ENCODE assay signal across 1 cellular context in the genomic region with DNA sequence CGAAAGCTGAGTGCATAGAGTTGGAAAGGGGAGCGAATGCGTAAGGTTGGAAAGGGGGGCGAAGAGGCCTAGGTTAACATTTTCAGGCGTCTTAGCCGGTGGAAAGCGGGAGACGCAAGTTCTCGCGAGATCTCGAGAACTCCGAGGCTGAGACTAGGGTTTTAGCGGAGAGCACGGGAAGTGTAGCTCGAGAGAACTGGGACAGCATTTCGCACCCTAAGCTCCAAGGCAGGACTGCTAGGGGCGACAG.
A peak's percentile ranks its signal among the peaks of the same experiment; 100 is the strongest.
TF ChIP-seq lines count a peak whose summit lies in the region.

No MANE protein-coding gene starts in this region.

TF ChIP-seq in K562, 482 proteins besides CTCF, POLR2A, EP300 and RAD21 (continued from another document and continues in another):
- TF ChIP-seq FOS (IDR thresholded peaks at IDR 0.05; ENCODE audit: extremely low read depth, insufficient read length) (no peak), TOE1 (IDR thresholded peaks at IDR 0.05; ENCODE audit: borderline replicate concordance) (no peak; the same call in 1 of the 2 replicates), TOE1 (CRISPR knock-in tag; IDR thresholded peaks at IDR 0.05; ENCODE audit: borderline replicate concordance, low read depth) (no peak), PHF20 (IDR thresholded peaks at IDR 0.05; ENCODE audit: partially characterized antibody) (no peak), ARNT (IDR thresholded peaks at IDR 0.05) (no peak; a peak in 1 of 4 replicates), L3MBTL2 (IDR thresholded peaks at IDR 0.05) (peak; percentile 86), ZNF586 (CRISPR knock-in tag; conservative IDR thresholded peaks at IDR 0.05) (no peak), ZNF699 (CRISPR knock-in tag; IDR thresholded peaks at IDR 0.05; ENCODE audit: insufficient replicate concordance) (no peak), MYNN (IDR thresholded peaks at IDR 0.05) (no peak), MYNN (CRISPR knock-in tag; IDR thresholded peaks at IDR 0.05) (no peak), CEBPB (tag; IDR thresholded peaks at IDR 0.05) (no peak), ZNF124 (CRISPR knock-in tag; IDR thresholded peaks at IDR 0.05) (no peak), ZNF316 (IDR thresholded peaks at IDR 0.05) (no peak), TEAD2 (tag; IDR thresholded peaks at IDR 0.05) (no peak), ZNF140 (CRISPR knock-in tag; IDR thresholded peaks at IDR 0.05) (no peak), ARHGAP35 (IDR thresholded peaks at IDR 0.05; ENCODE audit: partially characterized antibody) (peak; percentile 90), HDAC6 (IDR thresholded peaks at IDR 0.05; ENCODE audit: low read depth, low read length) (no peak), ZC3H11A (IDR thresholded peaks at IDR 0.05; ENCODE audit: low read depth, low read length) (no peak), ZBTB1 (CRISPR knock-in tag; IDR thresholded peaks at IDR 0.05; ENCODE audit: borderline replicate concordance, low read depth) (no peak), ZFPM2 (CRISPR knock-in tag; IDR thresholded peaks at IDR 0.05) (no peak), KLF16 (IDR thresholded peaks at IDR 0.05) (no peak), HDAC1 (IDR thresholded peaks at IDR 0.05) (no peak), PPARD (CRISPR knock-in tag; IDR thresholded peaks at IDR 0.05) (no peak), ZSCAN32 (CRISPR knock-in tag; IDR thresholded peaks at IDR 0.05) (no peak), NR2C2 (CRISPR knock-in tag; IDR thresholded peaks at IDR 0.05) (no peak), NR2C2 (tag; IDR thresholded peaks at IDR 0.05) (no peak), JUN (IDR thresholded peaks at IDR 0.05; ENCODE audit: borderline replicate concordance, low read depth, low read length) (no peak), JUN (CRISPR knock-in tag; IDR thresholded peaks at IDR 0.05; ENCODE audit: borderline replicate concordance) (no peak), E2F3 (CRISPR knock-in tag; IDR thresholded peaks at IDR 0.05) (no peak), EP400 (IDR thresholded peaks at IDR 0.05) (peak; percentile 83), FOXA3 (CRISPR knock-in tag; conservative IDR thresholded peaks at IDR 0.05 in 1 of 2, IDR thresholded peaks at IDR 0.05 in 1 of 2) (no peak), SMAD4 (CRISPR knock-in tag; conservative IDR thresholded peaks at IDR 0.05) (no peak), ZNF224 (CRISPR knock-in tag; IDR thresholded peaks at IDR 0.05) (no peak)
- TF ChIP-seq, protein P1, sequence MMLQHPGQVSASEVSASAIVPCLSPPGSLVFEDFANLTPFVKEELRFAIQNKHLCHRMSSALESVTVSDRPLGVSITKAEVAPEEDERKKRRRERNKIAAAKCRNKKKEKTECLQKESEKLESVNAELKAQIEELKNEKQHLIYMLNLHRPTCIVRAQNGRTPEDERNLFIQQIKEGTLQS (IDR thresholded peaks at IDR 0.05): no peak
- TF ChIP-seq, protein P1 (CRISPR knock-in tag; conservative IDR thresholded peaks at IDR 0.05): no peak
- TF ChIP-seq, protein P2, sequence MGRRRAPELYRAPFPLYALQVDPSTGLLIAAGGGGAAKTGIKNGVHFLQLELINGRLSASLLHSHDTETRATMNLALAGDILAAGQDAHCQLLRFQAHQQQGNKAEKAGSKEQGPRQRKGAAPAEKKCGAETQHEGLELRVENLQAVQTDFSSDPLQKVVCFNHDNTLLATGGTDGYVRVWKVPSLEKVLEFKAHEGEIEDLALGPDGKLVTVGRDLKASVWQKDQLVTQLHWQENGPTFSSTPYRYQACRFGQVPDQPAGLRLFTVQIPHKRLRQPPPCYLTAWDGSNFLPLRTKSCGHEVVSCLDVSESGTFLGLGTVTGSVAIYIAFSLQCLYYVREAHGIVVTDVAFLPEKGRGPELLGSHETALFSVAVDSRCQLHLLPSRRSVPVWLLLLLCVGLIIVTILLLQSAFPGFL (CRISPR knock-in tag; IDR thresholded peaks at IDR 0.05): no peak
- TF ChIP-seq, protein P3, sequence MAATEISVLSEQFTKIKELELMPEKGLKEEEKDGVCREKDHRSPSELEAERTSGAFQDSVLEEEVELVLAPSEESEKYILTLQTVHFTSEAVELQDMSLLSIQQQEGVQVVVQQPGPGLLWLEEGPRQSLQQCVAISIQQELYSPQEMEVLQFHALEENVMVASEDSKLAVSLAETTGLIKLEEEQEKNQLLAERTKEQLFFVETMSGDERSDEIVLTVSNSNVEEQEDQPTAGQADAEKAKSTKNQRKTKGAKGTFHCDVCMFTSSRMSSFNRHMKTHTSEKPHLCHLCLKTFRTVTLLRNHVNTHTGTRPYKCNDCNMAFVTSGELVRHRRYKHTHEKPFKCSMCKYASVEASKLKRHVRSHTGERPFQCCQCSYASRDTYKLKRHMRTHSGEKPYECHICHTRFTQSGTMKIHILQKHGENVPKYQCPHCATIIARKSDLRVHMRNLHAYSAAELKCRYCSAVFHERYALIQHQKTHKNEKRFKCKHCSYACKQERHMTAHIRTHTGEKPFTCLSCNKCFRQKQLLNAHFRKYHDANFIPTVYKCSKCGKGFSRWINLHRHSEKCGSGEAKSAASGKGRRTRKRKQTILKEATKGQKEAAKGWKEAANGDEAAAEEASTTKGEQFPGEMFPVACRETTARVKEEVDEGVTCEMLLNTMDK (IDR thresholded peaks at IDR 0.05; ENCODE audit: borderline replicate concordance, insufficient read depth, low read depth, low read length, poor library complexity, severe bottlenecking): no peak
- TF ChIP-seq, protein P4, sequence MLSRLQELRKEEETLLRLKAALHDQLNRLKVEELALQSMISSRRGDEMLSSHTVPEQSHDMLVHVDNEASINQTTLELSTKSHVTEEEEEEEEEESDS (CRISPR knock-in tag; IDR thresholded peaks at IDR 0.05): no peak
- TF ChIP-seq, protein P5, sequence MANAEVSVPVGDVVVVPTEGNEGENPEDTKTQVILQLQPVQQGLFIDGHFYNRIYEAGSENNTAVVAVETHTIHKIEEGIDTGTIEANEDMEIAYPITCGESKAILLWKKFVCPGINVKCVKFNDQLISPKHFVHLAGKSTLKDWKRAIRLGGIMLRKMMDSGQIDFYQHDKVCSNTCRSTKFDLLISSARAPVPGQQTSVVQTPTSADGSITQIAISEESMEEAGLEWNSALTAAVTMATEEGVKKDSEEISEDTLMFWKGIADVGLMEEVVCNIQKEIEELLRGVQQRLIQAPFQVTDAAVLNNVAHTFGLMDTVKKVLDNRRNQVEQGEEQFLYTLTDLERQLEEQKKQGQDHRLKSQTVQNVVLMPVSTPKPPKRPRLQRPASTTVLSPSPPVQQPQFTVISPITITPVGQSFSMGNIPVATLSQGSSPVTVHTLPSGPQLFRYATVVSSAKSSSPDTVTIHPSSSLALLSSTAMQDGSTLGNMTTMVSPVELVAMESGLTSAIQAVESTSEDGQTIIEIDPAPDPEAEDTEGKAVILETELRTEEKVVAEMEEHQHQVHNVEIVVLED (CRISPR knock-in tag; IDR thresholded peaks at IDR 0.05): no peak
- TF ChIP-seq, protein P6, sequence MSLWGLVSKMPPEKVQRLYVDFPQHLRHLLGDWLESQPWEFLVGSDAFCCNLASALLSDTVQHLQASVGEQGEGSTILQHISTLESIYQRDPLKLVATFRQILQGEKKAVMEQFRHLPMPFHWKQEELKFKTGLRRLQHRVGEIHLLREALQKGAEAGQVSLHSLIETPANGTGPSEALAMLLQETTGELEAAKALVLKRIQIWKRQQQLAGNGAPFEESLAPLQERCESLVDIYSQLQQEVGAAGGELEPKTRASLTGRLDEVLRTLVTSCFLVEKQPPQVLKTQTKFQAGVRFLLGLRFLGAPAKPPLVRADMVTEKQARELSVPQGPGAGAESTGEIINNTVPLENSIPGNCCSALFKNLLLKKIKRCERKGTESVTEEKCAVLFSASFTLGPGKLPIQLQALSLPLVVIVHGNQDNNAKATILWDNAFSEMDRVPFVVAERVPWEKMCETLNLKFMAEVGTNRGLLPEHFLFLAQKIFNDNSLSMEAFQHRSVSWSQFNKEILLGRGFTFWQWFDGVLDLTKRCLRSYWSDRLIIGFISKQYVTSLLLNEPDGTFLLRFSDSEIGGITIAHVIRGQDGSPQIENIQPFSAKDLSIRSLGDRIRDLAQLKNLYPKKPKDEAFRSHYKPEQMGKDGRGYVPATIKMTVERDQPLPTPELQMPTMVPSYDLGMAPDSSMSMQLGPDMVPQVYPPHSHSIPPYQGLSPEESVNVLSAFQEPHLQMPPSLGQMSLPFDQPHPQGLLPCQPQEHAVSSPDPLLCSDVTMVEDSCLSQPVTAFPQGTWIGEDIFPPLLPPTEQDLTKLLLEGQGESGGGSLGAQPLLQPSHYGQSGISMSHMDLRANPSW (CRISPR knock-in tag; IDR thresholded peaks at IDR 0.05): no peak
- TF ChIP-seq, protein P7, sequence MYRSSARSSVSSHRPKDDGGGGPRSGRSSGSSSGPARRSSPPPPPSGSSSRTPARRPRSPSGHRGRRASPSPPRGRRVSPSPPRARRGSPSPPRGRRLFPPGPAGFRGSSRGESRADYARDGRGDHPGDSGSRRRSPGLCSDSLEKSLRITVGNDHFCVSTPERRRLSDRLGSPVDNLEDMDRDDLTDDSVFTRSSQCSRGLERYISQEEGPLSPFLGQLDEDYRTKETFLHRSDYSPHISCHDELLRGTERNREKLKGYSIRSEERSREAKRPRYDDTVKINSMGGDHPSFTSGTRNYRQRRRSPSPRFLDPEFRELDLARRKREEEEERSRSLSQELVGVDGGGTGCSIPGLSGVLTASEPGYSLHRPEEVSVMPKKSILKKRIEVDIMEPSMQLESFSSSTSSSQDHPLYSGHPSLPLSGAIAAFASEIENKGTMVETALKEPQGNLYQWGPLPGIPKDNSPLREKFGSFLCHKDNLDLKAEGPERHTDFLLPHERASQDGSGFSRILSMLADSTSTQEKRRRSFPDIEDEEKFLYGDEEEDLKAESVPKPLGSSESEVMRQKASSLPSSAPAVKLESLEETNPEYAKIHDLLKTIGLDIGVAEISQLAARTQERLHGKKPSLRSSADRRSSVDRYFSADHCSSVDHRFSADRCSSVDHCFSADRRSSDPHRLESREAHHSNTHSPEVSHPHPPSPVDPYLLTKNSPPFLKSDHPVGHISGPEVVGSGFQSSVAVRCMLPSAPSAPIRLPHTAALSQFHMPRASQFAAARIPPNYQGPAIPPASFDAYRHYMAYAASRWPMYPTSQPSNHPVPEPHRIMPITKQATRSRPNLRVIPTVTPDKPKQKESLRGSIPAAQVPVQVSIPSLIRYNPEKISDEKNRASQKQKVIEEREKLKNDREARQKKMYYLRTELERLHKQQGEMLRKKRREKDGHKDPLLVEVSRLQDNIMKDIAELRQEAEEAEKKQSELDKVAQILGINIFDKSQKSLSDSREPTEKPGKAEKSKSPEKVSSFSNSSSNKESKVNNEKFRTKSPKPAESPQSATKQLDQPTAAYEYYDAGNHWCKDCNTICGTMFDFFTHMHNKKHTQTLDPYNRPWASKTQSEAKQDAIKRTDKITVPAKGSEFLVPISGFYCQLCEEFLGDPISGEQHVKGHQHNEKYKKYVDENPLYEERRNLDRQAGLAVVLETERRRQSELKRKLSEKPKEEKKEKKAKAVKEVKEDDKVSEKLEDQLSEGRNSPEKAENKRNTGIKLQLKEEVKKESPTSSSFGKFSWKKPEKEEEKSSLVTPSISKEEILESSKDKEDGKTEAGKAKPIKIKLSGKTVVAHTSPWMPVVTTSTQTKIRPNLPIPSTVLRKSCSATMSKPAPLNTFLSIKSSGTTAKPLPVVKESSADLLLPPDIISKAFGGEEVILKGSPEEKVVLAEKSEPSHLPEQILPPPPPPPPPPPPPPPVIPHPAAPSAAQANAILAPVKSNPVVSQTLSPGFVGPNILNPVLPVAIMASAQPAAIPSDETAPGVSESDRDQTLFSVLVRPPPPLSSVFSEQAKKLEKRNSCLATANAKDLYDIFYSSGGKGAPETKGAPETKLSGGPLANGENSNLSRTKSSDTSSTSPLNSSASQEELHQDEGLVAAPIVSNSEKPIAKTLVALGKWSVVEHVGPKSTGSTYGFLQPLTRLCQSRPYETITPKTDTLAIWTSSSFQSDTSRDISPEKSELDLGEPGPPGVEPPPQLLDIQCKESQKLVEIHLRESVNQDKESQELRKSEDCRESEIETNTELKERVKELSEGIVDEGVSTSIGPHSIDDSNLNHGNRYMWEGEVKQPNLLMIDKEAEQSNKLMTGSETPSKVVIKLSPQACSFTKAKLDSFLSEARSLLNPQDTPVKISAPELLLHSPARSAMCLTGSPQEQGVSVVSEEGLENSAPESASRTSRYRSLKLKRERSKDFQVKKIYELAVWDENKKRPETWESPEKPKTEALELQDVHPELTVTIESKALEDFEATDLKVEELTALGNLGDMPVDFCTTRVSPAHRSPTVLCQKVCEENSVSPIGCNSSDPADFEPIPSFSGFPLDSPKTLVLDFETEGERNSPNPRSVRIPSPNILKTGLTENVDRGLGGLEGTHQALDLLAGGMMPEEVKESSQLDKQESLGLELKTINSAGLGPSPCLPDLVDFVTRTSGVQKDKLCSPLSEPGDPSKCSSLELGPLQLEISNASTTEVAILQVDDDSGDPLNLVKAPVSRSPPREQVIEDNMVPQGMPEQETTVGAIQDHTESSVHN (IDR thresholded peaks at IDR 0.05; ENCODE audit: borderline replicate concordance in 1 of 2, low read depth in 1 of 2): 0 out of 4 replicates have a peak, but pooled peaks of 1 of the 2 experiments have one; percentile 8
- TF ChIP-seq, protein P8, sequence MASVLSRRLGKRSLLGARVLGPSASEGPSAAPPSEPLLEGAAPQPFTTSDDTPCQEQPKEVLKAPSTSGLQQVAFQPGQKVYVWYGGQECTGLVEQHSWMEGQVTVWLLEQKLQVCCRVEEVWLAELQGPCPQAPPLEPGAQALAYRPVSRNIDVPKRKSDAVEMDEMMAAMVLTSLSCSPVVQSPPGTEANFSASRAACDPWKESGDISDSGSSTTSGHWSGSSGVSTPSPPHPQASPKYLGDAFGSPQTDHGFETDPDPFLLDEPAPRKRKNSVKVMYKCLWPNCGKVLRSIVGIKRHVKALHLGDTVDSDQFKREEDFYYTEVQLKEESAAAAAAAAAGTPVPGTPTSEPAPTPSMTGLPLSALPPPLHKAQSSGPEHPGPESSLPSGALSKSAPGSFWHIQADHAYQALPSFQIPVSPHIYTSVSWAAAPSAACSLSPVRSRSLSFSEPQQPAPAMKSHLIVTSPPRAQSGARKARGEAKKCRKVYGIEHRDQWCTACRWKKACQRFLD (CRISPR knock-in tag; IDR thresholded peaks at IDR 0.05): no peak
- TF ChIP-seq, protein P9, sequence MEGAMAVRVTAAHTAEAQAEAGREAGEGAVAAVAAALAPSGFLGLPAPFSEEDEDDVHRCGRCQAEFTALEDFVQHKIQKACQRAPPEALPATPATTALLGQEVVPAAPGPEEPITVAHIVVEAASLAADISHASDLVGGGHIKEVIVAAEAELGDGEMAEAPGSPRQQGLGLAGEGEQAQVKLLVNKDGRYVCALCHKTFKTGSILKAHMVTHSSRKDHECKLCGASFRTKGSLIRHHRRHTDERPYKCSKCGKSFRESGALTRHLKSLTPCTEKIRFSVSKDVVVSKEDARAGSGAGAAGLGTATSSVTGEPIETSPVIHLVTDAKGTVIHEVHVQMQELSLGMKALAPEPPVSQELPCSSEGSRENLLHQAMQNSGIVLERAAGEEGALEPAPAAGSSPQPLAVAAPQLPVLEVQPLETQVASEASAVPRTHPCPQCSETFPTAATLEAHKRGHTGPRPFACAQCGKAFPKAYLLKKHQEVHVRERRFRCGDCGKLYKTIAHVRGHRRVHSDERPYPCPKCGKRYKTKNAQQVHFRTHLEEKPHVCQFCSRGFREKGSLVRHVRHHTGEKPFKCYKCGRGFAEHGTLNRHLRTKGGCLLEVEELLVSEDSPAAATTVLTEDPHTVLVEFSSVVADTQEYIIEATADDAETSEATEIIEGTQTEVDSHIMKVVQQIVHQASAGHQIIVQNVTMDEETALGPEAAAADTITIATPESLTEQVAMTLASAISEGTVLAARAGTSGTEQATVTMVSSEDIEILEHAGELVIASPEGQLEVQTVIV (CRISPR knock-in tag; IDR thresholded peaks at IDR 0.05; ENCODE audit: borderline replicate concordance): no peak
